Comparison of ENCODE assay signal across 1 cellular context in genomic region chr1:180632326-180633088, GRCh38.
A peak's percentile ranks its signal among the peaks of the same experiment; 100 is the strongest.
TF ChIP-seq lines count a peak whose summit lies in the region.

No MANE protein-coding gene starts in this region.

TF ChIP-seq in K562, 482 proteins besides CTCF, POLR2A, EP300 and RAD21 (continued from another document and continues in another):
- TF ChIP-seq PATZ1 (CRISPR knock-in tag; IDR thresholded peaks at IDR 0.05; ENCODE audit: borderline replicate concordance): no peak
- no peak for TF ChIP-seq ZNF699 (CRISPR knock-in tag; IDR thresholded peaks at IDR 0.05; ENCODE audit: insufficient replicate concordance)
- no peak for TF ChIP-seq HDAC8 (tag; IDR thresholded peaks at IDR 0.05)
- peak; percentile 36; the same call in 1 of the 2 replicates for TF ChIP-seq EP400 (IDR thresholded peaks at IDR 0.05)
- no peak for TF ChIP-seq NR1H2 (CRISPR knock-in tag; IDR thresholded peaks at IDR 0.05)
- TF ChIP-seq POLR2AphosphoS5 (IDR thresholded peaks at IDR 0.05; ENCODE audit: control insufficient read depth, insufficient read depth, low read depth, low read length): no peak
- TF ChIP-seq, protein P1, sequence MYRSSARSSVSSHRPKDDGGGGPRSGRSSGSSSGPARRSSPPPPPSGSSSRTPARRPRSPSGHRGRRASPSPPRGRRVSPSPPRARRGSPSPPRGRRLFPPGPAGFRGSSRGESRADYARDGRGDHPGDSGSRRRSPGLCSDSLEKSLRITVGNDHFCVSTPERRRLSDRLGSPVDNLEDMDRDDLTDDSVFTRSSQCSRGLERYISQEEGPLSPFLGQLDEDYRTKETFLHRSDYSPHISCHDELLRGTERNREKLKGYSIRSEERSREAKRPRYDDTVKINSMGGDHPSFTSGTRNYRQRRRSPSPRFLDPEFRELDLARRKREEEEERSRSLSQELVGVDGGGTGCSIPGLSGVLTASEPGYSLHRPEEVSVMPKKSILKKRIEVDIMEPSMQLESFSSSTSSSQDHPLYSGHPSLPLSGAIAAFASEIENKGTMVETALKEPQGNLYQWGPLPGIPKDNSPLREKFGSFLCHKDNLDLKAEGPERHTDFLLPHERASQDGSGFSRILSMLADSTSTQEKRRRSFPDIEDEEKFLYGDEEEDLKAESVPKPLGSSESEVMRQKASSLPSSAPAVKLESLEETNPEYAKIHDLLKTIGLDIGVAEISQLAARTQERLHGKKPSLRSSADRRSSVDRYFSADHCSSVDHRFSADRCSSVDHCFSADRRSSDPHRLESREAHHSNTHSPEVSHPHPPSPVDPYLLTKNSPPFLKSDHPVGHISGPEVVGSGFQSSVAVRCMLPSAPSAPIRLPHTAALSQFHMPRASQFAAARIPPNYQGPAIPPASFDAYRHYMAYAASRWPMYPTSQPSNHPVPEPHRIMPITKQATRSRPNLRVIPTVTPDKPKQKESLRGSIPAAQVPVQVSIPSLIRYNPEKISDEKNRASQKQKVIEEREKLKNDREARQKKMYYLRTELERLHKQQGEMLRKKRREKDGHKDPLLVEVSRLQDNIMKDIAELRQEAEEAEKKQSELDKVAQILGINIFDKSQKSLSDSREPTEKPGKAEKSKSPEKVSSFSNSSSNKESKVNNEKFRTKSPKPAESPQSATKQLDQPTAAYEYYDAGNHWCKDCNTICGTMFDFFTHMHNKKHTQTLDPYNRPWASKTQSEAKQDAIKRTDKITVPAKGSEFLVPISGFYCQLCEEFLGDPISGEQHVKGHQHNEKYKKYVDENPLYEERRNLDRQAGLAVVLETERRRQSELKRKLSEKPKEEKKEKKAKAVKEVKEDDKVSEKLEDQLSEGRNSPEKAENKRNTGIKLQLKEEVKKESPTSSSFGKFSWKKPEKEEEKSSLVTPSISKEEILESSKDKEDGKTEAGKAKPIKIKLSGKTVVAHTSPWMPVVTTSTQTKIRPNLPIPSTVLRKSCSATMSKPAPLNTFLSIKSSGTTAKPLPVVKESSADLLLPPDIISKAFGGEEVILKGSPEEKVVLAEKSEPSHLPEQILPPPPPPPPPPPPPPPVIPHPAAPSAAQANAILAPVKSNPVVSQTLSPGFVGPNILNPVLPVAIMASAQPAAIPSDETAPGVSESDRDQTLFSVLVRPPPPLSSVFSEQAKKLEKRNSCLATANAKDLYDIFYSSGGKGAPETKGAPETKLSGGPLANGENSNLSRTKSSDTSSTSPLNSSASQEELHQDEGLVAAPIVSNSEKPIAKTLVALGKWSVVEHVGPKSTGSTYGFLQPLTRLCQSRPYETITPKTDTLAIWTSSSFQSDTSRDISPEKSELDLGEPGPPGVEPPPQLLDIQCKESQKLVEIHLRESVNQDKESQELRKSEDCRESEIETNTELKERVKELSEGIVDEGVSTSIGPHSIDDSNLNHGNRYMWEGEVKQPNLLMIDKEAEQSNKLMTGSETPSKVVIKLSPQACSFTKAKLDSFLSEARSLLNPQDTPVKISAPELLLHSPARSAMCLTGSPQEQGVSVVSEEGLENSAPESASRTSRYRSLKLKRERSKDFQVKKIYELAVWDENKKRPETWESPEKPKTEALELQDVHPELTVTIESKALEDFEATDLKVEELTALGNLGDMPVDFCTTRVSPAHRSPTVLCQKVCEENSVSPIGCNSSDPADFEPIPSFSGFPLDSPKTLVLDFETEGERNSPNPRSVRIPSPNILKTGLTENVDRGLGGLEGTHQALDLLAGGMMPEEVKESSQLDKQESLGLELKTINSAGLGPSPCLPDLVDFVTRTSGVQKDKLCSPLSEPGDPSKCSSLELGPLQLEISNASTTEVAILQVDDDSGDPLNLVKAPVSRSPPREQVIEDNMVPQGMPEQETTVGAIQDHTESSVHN (IDR thresholded peaks at IDR 0.05; ENCODE audit: borderline replicate concordance in 1 of 2, low read depth in 1 of 2): no peak
- TF ChIP-seq, protein P2, sequence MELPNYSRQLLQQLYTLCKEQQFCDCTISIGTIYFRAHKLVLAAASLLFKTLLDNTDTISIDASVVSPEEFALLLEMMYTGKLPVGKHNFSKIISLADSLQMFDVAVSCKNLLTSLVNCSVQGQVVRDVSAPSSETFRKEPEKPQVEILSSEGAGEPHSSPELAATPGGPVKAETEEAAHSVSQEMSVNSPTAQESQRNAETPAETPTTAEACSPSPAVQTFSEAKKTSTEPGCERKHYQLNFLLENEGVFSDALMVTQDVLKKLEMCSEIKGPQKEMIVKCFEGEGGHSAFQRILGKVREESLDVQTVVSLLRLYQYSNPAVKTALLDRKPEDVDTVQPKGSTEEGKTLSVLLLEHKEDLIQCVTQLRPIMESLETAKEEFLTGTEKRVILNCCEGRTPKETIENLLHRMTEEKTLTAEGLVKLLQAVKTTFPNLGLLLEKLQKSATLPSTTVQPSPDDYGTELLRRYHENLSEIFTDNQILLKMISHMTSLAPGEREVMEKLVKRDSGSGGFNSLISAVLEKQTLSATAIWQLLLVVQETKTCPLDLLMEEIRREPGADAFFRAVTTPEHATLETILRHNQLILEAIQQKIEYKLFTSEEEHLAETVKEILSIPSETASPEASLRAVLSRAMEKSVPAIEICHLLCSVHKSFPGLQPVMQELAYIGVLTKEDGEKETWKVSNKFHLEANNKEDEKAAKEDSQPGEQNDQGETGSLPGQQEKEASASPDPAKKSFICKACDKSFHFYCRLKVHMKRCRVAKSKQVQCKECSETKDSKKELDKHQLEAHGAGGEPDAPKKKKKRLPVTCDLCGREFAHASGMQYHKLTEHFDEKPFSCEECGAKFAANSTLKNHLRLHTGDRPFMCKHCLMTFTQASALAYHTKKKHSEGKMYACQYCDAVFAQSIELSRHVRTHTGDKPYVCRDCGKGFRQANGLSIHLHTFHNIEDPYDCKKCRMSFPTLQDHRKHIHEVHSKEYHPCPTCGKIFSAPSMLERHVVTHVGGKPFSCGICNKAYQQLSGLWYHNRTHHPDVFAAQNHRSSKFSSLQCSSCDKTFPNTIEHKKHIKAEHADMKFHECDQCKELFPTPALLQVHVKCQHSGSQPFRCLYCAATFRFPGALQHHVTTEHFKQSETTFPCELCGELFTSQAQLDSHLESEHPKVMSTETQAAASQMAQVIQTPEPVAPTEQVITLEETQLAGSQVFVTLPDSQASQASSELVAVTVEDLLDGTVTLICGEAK (IDR thresholded peaks at IDR 0.05): no peak; the same call in 1 of the 2 replicates
- TF ChIP-seq, protein P2 (CRISPR knock-in tag; IDR thresholded peaks at IDR 0.05): no peak
- TF ChIP-seq, protein P3, sequence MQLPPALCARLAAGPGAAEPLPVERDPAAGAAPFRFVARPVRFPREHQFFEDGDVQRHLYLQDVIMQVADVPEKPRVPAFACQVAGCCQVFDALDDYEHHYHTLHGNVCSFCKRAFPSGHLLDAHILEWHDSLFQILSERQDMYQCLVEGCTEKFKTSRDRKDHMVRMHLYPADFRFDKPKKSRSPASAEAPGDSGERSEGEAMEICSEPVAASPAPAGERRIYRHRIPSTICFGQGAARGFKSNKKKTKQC (CRISPR knock-in tag; IDR thresholded peaks at IDR 0.05): peak; percentile 75; the same call in 1 of the 2 replicates
- TF ChIP-seq ZNF263 (CRISPR knock-in tag; IDR thresholded peaks at IDR 0.05; ENCODE audit: borderline replicate concordance): peak; percentile 16
- TF ChIP-seq, protein P4, sequence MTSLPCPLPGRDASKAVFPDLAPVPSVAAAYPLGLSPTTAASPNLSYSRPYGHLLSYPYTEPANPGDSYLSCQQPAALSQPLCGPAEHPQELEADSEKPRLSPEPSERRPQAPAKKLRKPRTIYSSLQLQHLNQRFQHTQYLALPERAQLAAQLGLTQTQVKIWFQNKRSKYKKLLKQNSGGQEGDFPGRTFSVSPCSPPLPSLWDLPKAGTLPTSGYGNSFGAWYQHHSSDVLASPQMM (CRISPR knock-in tag; IDR thresholded peaks at IDR 0.05): no peak
- no peak for TF ChIP-seq MLLT1 (IDR thresholded peaks at IDR 0.05)
- TF ChIP-seq KLF13 (tag; IDR thresholded peaks at IDR 0.05; ENCODE audit: borderline replicate concordance, low read depth): no peak
- TF ChIP-seq SP1 (CRISPR knock-in tag; IDR thresholded peaks at IDR 0.05): no peak
- TF ChIP-seq USF1 (CRISPR knock-in tag; IDR thresholded peaks at IDR 0.05): no peak
- 0 out of 2 replicates have a peak, but pooled peaks have one; percentile 52 for TF ChIP-seq ARID3B (CRISPR knock-in tag; IDR thresholded peaks at IDR 0.05; ENCODE audit: borderline replicate concordance)
- 0 out of 2 replicates have a peak, but pooled peaks have one; percentile 31 for TF ChIP-seq CREM (IDR thresholded peaks at IDR 0.05; ENCODE audit: low read depth)
- 0 out of 4 replicates have a peak, but pooled peaks of 1 of the 2 experiments have one; percentile 79 for TF ChIP-seq KDM4B (IDR thresholded peaks at IDR 0.05; ENCODE audit: borderline replicate concordance in 2 of 2, low read depth in 1 of 2)
- TF ChIP-seq RCOR1 (IDR thresholded peaks at IDR 0.05; ENCODE audit: borderline replicate concordance in 1 of 2, low read depth in 2 of 2, low read length in 2 of 2): no peak
- 0 out of 2 replicates have a peak, but pooled peaks have one; percentile 4 for TF ChIP-seq E2F4 (CRISPR knock-in tag; IDR thresholded peaks at IDR 0.05; ENCODE audit: low read depth)
- TF ChIP-seq KHSRP (IDR thresholded peaks at IDR 0.05): no peak
